In genomic region chr7:11251436-11251835, GRCh38 we compare ENCODE assay signal across 9 cellular contexts.
"Had no signal": no experiment of that assay in that cellular context is flagged by ENCODE, and none has a peak within 500 bp of the region (broad histone marks: within the 10 kb centered on the region; RNA-seq: fewer than 3 reads in every experiment).

No MANE protein-coding gene starts in this region.

- H2AFZ ChIP-seq: GM23248 had no signal

- H3K27me3 Mint-ChIP-seq: IgD-negative memory B cell had no signal

- H3K4me3 ChIP-seq: GM23248, HAP-1 had no signal

- H3K4me1 ChIP-seq: HAP-1 had no signal

- H3K36me3 ChIP-seq: HAP-1 had no signal

- H3K27ac Mint-ChIP-seq: HFFc6 had no signal

- ATAC-seq: HCT116, HepG2 had no signal

- DNase-seq: GM23248, GOT3, H7, HFFc6 had no signal

- H3K4me3 Mint-ChIP-seq: HFFc6, IgD-negative memory B cell had no signal

- H3K27ac ChIP-seq: GM23248, HL-60 had no signal

- H3K4me1 Mint-ChIP-seq: IgD-negative memory B cell had no signal

- H3K36me3 Mint-ChIP-seq: IgD-negative memory B cell had no signal

- H3K9me3 ChIP-seq: HAP-1 had no signal

- H3K9ac ChIP-seq: GM23248 had no signal

- H3K9me3 Mint-ChIP-seq: IgD-negative memory B cell had no signal
